Comparison of ENCODE assay signal across 8 cellular contexts in the genomic region with DNA sequence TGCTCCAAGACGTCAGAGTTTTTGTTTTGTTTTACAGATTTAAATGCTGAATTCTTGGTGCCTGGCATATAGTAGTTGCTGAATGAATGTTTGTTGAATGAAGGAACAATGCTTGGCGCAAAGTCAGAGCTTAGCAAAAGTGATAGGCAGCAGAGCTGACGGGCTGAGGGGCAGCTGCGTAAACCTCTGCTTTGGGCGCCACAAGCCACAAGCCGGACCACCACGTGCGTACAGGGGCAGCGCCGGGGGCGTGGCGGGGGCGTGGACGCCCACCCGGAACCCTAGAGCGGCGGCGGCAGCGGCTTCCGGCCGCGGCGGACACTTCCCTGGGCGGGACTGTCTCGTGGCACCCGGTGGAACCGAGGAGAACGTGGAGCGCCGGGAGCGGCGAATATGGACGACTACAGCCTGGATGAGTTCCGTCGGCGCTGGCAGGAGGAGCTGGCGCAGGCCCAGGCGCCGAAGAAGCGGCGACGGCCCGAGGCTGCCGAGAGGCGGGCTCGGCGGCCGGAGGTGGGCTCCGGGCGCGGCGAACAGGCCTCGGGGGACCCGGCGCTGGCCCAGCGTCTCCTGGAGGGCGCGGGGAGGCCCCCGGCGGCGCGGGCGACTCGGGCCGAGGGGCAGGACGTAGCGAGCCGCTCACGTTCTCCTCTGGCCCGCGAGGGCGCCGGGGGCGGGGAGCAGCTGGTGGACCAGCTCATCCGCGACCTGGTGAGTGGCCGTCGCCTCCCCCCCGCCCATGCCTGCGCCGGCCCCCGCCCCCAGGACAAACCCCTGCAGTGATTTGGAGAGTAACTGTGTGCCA. TPM values are rescaled to one million over a fixed set of nuclear protein-coding genes. Genes with fewer than 3 reads are reported as not detected.
DNase-seq lines count a peak whose midpoint lies in the region; ATAC-seq lines count a peak whose summit lies in the region.

Gene FBXW8, plus strand, starts transcription at position 306 of the 805 bp plus-strand sequence. Its CDS starts 88 bp downstream, at position 394.

- peaks cover 17% of the 10 kb centered on the region for H3K4me1 Mint-ChIP-seq in activated CD4-positive, alpha-beta memory T cell treated with anti-CD3 and anti-CD28 coated beads for 36 hours (ENCODE audit: low read depth)

- CTCF ChIA-PET in activated CD4-positive, alpha-beta memory T cell treated with anti-CD3 and anti-CD28 coated beads for 36 hours (lab: Charles Lee) = no interaction called here

- POLR2A ChIA-PET in activated CD4-positive, alpha-beta memory T cell treated with anti-CD3 and anti-CD28 coated beads for 36 hours (lab: Charles Lee) = interaction anchor here (1.1 kb wide), 1 partner anchor 91 kb away, joined by 3 read pairs; no protein-coding TSS in a partner anchor

- peak within 1 kb of the TSS; percentile 31 for H3K27ac Mint-ChIP-seq in activated CD4-positive, alpha-beta memory T cell treated with anti-CD3 and anti-CD28 coated beads for 36 hours

- H3K27me3 ChIP-seq in effector memory CD4-positive, alpha-beta T cell (replicated peaks; ENCODE audit: control insufficient read depth, insufficient read depth, low read length, poor library complexity, severe bottlenecking) = no peaks in the 10 kb centered on the region

- no peaks in the 10 kb centered on the region for H3K9me3 ChIP-seq in effector memory CD4-positive, alpha-beta T cell (ENCODE audit: control insufficient read depth, low read length)

- intact Hi-C loops in activated CD4-positive, alpha-beta memory T cell treated with anti-CD3 and anti-CD28 coated beads for 36 hours (cut with micrococcal nuclease) = no loop called here

- no peaks in the 10 kb centered on the region for H3K36me3 ChIP-seq in effector memory CD4-positive, alpha-beta T cell (ENCODE audit: control insufficient read depth, insufficient read depth, low read length)

- H3K9me3 Mint-ChIP-seq in activated CD4-positive, alpha-beta memory T cell treated with anti-CD3 and anti-CD28 coated beads for 36 hours = no peaks in the 10 kb centered on the region

- peak; percentile 44 to 45 for DNase-seq in AML-193 (lab: John Stamatoyannopoulos, UW)
- peak; percentile 53 to 86 for DNase-seq in NCI-H526 (lab: John Stamatoyannopoulos, UW)
- DNase-seq in activated CD4-positive, alpha-beta memory T cell treated with anti-CD3 and anti-CD28 coated beads for 36 hours = peak; percentile 67
- DNase-seq in effector memory CD4-positive, alpha-beta T cell = peak; percentile 27 to 43 (median 29)
- DNase-seq in medulla oblongata (ENCODE audit: extremely low spot score) = peak; percentile 48
- peak; percentile 47 for DNase-seq in stimulated activated CD8-positive, alpha-beta memory T cell treated with anti-CD3 and anti-CD28 coated beads, Interleukin-12 subunit alpha, Interleukin-12 subunit beta, amount 100 ng/mL, for 24 hours (ENCODE audit: extremely low read depth)

- H3K27me3 Mint-ChIP-seq in activated CD4-positive, alpha-beta memory T cell treated with anti-CD3 and anti-CD28 coated beads for 36 hours = peaks cover 2% of the 10 kb centered on the region

- H3K27ac ChIP-seq in effector memory CD4-positive, alpha-beta T cell (ENCODE audit: insufficient read depth, low read length, poor library complexity, severe bottlenecking) = no peak within 1 kb of the TSS

- H3K4me1 ChIP-seq in effector memory CD4-positive, alpha-beta T cell (ENCODE audit: control insufficient read depth, insufficient read depth, low read length, poor library complexity, severe bottlenecking) = peaks cover 10% of the 10 kb centered on the region

- H3K4me3 ChIP-seq in effector memory CD4-positive, alpha-beta T cell (ENCODE audit: insufficient read depth, low read depth, low read length, poor library complexity, severe bottlenecking) = peak within 1 kb of the TSS; percentile 81

- ATAC-seq in GM19023 (IDR thresholded peaks at IDR 0.05; ENCODE audit: unreplicated experiment) = peak; percentile 91
- peak; percentile 88 for ATAC-seq in HG03159 (IDR thresholded peaks at IDR 0.05; ENCODE audit: unreplicated experiment)

- peak within 1 kb of the TSS; percentile 85 for H3K4me3 Mint-ChIP-seq in activated CD4-positive, alpha-beta memory T cell treated with anti-CD3 and anti-CD28 coated beads for 36 hours

- H3K36me3 Mint-ChIP-seq in activated CD4-positive, alpha-beta memory T cell treated with anti-CD3 and anti-CD28 coated beads for 36 hours = peaks cover 10% of the 10 kb centered on the region

RNA-seq across cellular contexts. Expression of gene FBXW8, which starts in this region (rescaled TPM):
- 1 to 10 TPM; 5.3 to 5.7 TPM for total RNA-seq in activated CD4-positive, alpha-beta memory T cell treated with anti-CD3 and anti-CD28 coated beads for 36 hours
